Comparison of ENCODE assay signal across 1 cellular context in the genomic region with DNA sequence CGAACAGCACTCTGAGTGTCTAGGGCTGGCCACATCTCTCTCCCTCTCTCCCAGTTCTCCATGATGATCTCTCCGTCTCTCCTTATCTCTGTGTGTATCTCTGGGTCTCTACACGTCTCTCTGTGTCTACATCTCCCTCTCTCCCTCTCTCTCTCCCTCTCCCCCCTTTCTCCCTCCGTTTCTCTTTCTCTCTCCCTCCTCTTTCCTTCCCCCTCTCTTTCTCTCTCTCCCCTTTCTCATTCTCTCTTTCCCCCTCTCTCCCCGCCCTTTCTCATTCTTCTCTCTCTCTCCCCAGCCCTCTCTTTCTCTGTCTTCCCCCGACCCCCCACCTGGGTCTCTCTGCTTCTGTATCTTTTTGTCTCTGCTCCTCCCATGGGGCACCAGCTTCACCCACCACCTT.
TF ChIP-seq lines count a peak whose summit lies in the region.

No MANE protein-coding gene starts in this region.

TF ChIP-seq in HEK293, 187 proteins besides CTCF, POLR2A, EP300 and RAD21 (continued from another document):
- TF ChIP-seq ZNF366 (tag by site-specific recombination; conservative IDR thresholded peaks at IDR 0.05) (peak; percentile 89), PRDM1 (tag by site-specific recombination; IDR thresholded peaks at IDR 0.05) (peak; percentile 97), ZNF324 (tag by site-specific recombination; IDR thresholded peaks at IDR 0.05) (no peak)
- TF ChIP-seq, protein P1, sequence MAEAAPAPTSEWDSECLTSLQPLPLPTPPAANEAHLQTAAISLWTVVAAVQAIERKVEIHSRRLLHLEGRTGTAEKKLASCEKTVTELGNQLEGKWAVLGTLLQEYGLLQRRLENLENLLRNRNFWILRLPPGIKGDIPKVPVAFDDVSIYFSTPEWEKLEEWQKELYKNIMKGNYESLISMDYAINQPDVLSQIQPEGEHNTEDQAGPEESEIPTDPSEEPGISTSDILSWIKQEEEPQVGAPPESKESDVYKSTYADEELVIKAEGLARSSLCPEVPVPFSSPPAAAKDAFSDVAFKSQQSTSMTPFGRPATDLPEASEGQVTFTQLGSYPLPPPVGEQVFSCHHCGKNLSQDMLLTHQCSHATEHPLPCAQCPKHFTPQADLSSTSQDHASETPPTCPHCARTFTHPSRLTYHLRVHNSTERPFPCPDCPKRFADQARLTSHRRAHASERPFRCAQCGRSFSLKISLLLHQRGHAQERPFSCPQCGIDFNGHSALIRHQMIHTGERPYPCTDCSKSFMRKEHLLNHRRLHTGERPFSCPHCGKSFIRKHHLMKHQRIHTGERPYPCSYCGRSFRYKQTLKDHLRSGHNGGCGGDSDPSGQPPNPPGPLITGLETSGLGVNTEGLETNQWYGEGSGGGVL (tag by site-specific recombination; IDR thresholded peaks at IDR 0.05), result peak; percentile 78
